ENCODE assay signal across 8 cellular contexts in genomic region chr11:118401880-118402590, GRCh38. TPM values are rescaled to one million over a fixed set of nuclear protein-coding genes. Genes with fewer than 3 reads are reported as not detected.
DNase-seq lines count a peak whose midpoint lies in the region; ATAC-seq, FAIRE-seq and TF ChIP-seq lines count a peak whose summit lies in the region.

No MANE protein-coding gene starts in this region.

- no peak overlapping the region for H3K18ac ChIP-seq in H1 (ENCODE audit: extremely low read depth, low read length)

- H3K27ac ChIP-seq in A673 (ENCODE audit: low read depth, low read length, poor library complexity, severe bottlenecking) (peak overlapping the region; percentile 89), PC-9 (peak overlapping the region; percentile 45), H1 (ENCODE audit: low read depth, low read length) (peak overlapping the region; percentile 88)

- peak overlapping the region; percentile 78 for H3K4me3 ChIP-seq in A673 (ENCODE audit: low read depth, low read length, poor library complexity, severe bottlenecking)
- peak overlapping the region; percentile 83 for H3K4me3 ChIP-seq in PC-9
- peak overlapping the region; percentile 81 to 95 (median 92) for H3K4me3 ChIP-seq in H1 (ENCODE audit: extremely low read depth in 1 of 4, insufficient read depth in 2 of 4, low read depth in 3 of 4, low read length in 4 of 4)
- H3K4me3 ChIP-seq in mucosa of stomach (ENCODE audit: low read length): peak overlapping the region; percentile 91

- no peak for FAIRE-seq in H1 (lab: Jason Lieb, UNC)

- intact Hi-C loops in A673 (cut with micrococcal nuclease; ENCODE audit: unreplicated experiment) (loop anchor here (1.0 to 5.0 kb wide), 2 partner anchors 34 to 85 kb away; partner anchors contain the start of gene KMT2A), PC-9 (cut with micrococcal nuclease; ENCODE audit: unreplicated experiment) (loop anchor here (1.0 to 5.0 kb wide), 3 partner anchors 13 to 85 kb away; partner anchors contain the start of gene KMT2A)

- H4K5ac ChIP-seq in H1 (ENCODE audit: insufficient read length, low read depth, low read length): no peak overlapping the region

- CTCF ChIA-PET in A673 (lab: Charles Lee): interaction anchor here (0.7 kb wide), 1 partner anchor 123 kb away, joined by 4 read pairs; no protein-coding TSS in a partner anchor
- CTCF ChIA-PET in PC-9 (lab: Charles Lee): no interaction called here
- CTCF ChIA-PET in H1 (lab: Charles Lee; ENCODE audit: partially characterized antibody): interaction anchor here (0.8 to 1.8 kb wide), 5 partner anchors 14 to 87 kb away, joined by 3 to 8 read pairs (median 4); no protein-coding TSS in a partner anchor

- no peak overlapping the region for H3K4ac ChIP-seq in H1 (replicated peaks; ENCODE audit: insufficient read length, low read depth, low read length)

- no peaks in the 10 kb centered on the region for H3K9me3 ChIP-seq in A673 (ENCODE audit: low read depth, low read length, poor library complexity, severe bottlenecking)
- no peaks in the 10 kb centered on the region for H3K9me3 ChIP-seq in PC-9 (ENCODE audit: insufficient read depth, low read depth)
- no peaks in the 10 kb centered on the region for H3K9me3 ChIP-seq in H1 (ENCODE audit: insufficient read depth in 2 of 2, low read depth in 1 of 2, low read length in 1 of 2)
- H3K9me3 ChIP-seq in mucosa of stomach (ENCODE audit: control insufficient read depth, low read length): no peaks in the 10 kb centered on the region

- H2AFZ ChIP-seq in PC-9 (peak overlapping the region; percentile 79), H1 (ENCODE audit: low read length) (0 out of 2 replicates have a peak overlapping the region, but pooled peaks have one; percentile 13)

- H4K20me1 ChIP-seq in PC-9 (ENCODE audit: insufficient read depth) (peaks cover 40% of the 10 kb centered on the region), H1 (replicated peaks in 1 of 2; ENCODE audit: control insufficient read depth in 1 of 2, insufficient read depth in 2 of 2, low read length in 2 of 2) (peaks cover 8 to 11% of the 10 kb centered on the region in 2 experiments)

- H3K79me2 ChIP-seq in PC-9 (ENCODE audit: low read depth): peaks cover 55% of the 10 kb centered on the region
- H3K79me2 ChIP-seq in H1 (ENCODE audit: control insufficient read depth in 1 of 2, insufficient read depth in 2 of 2, low read length in 2 of 2): peaks cover 13 to 55% of the 10 kb centered on the region in 2 experiments

- H3K36me3 ChIP-seq in A673 (ENCODE audit: insufficient read depth, low read length, poor library complexity, severe bottlenecking) (peaks cover 21% of the 10 kb centered on the region), PC-9 (ENCODE audit: low read depth) (peaks cover 8% of the 10 kb centered on the region; the same call in 1 of the 2 replicates), H1 (ENCODE audit: control insufficient read depth in 2 of 4, insufficient read depth in 4 of 4, low read length in 3 of 4) (peaks cover 2 to 16% (median 4%) of the 10 kb centered on the region in 4 experiments; a peak in 5 of 8 replicates), mucosa of stomach (ENCODE audit: control insufficient read depth, insufficient read depth, low read length) (no peaks in the 10 kb centered on the region)

- no peak overlapping the region for H2BK5ac ChIP-seq in H1 (ENCODE audit: low read depth, low read length)

- H3K4me2 ChIP-seq in PC-9 (peak overlapping the region; percentile 71), H1 (ENCODE audit: insufficient read depth in 1 of 2, low read depth in 2 of 2, low read length in 2 of 2) (peak overlapping the region; percentile 30 to 89)

- TF ChIP-seq CTCF in A673 (conservative IDR thresholded peaks at IDR 0.05; ENCODE audit: low read depth, low read length): no peak
- TF ChIP-seq CTCF in PC-9 (conservative IDR thresholded peaks at IDR 0.05): no peak
- no peak for TF ChIP-seq CTCF in H1 (IDR thresholded peaks at IDR 0.05; ENCODE audit: control extremely low read depth in 1 of 3, insufficient read depth in 1 of 3, low read depth in 1 of 3, low read length in 3 of 3)

- H3K9me2 ChIP-seq in PC-9 (ENCODE audit: insufficient read depth): no peaks in the 10 kb centered on the region

- TSS peak; percentile 57 for BruUV-seq in A673 (replicated peaks; lab: Mats Ljungman, UMichigan)
- BruUV-seq in PC-9 (replicated peaks; lab: Mats Ljungman, UMichigan): no TSS peak

- no peak for TF ChIP-seq EP300 in H1 (IDR thresholded peaks at IDR 0.05; ENCODE audit: borderline replicate concordance in 1 of 2, low read depth in 2 of 2, low read length in 2 of 2)

- peaks cover 3% of the 10 kb centered on the region for H3K23me2 ChIP-seq in H1 (ENCODE audit: low read depth, low read length)

- no peak overlapping the region for H2BK15ac ChIP-seq in H1 (ENCODE audit: low read length)

- peak; percentile 15 for DNase-seq in A673 (ENCODE audit: low spot score)
- peak in 1 of 2 experiments; percentile 88 for DNase-seq in PC-9
- peak in 1 of 2 experiments; percentile 44 for DNase-seq in H1 (ENCODE audit: low read depth in 1 of 2, low spot score in 2 of 2)
- no peak for DNase-seq in DMS 273 treated with DMSO at 0.1 percent for 48 hours (lab: John Stamatoyannopoulos, UW)
- DNase-seq in middle frontal gyrus (ENCODE audit: extremely low spot score, low spot score): no peak

- H3K14ac ChIP-seq in H1 (ENCODE audit: insufficient read length): no peak overlapping the region

- H4K91ac ChIP-seq in H1 (replicated peaks; ENCODE audit: insufficient read length, low read length): no peak overlapping the region

- no peak for TF ChIP-seq POLR2A in H1 (IDR thresholded peaks at IDR 0.05; ENCODE audit: control extremely low read depth in 1 of 2, low read depth in 2 of 2, low read length in 2 of 2)

- no peak overlapping the region for H2BK12ac ChIP-seq in H1 (ENCODE audit: low read depth, low read length)

- H3K79me1 ChIP-seq in H1 (ENCODE audit: low read depth, low read length): 0 out of 2 replicates have a peak, but pooled peaks cover 2% of the 10 kb centered on the region

- TF ChIP-seq RAD21 in H1 (IDR thresholded peaks at IDR 0.05 in 1 of 2, conservative IDR thresholded peaks at IDR 0.05 in 1 of 2; ENCODE audit: low read depth in 2 of 2, low read length in 2 of 2): no peak

- no peak overlapping the region for H2BK20ac ChIP-seq in H1 (ENCODE audit: low read length)

- ATAC-seq in GM19452 (IDR thresholded peaks at IDR 0.05; ENCODE audit: unreplicated experiment) (peak; percentile 8), HG03097 (IDR thresholded peaks at IDR 0.05; ENCODE audit: low FRiP score, unreplicated experiment) (no peak)

- H3F3A ChIP-seq in PC-9 (ENCODE audit: insufficient read depth, low read depth): peaks cover 25% of the 10 kb centered on the region

- H3K4me1 ChIP-seq in A673 (ENCODE audit: insufficient read depth, low read length, poor library complexity, severe bottlenecking) (peaks cover 16% of the 10 kb centered on the region), PC-9 (replicated peaks; ENCODE audit: insufficient read depth) (peaks cover 21% of the 10 kb centered on the region), H1 (replicated peaks in 1 of 4; ENCODE audit: control insufficient read depth in 3 of 4, insufficient read depth in 4 of 4, low read length in 3 of 4) (peaks cover 0 to 6% (median 0%) of the 10 kb centered on the region in 4 experiments; a peak in 2 of 7 replicates), mucosa of stomach (ENCODE audit: control insufficient read depth, insufficient read depth, low read length) (peaks cover 10% of the 10 kb centered on the region)

- H2AK5ac ChIP-seq in H1 (ENCODE audit: low read depth, low read length): no peak overlapping the region

- no peak overlapping the region for H3K56ac ChIP-seq in H1 (replicated peaks; ENCODE audit: insufficient read length, low read depth, low read length)

- WGBS in H1 (ENCODE audit: extremely low coverage in 1 of 2, insufficient coverage in 1 of 2, insufficient read length in 1 of 2, insufficient replicate concordance in 2 of 2, low coverage in 1 of 2, low lambda C conversion rate in 2 of 2, missing lambda C conversion rate in 1 of 2), 2 experiments: 14% methylated on average over 22 of the region's 22 CpGs; no CpG with 5 or more reads in 1 of the 2 experiments

- H3K9ac ChIP-seq in H1 (replicated peaks in 1 of 4; ENCODE audit: extremely low read depth in 1 of 4, low read depth in 3 of 4, low read length in 3 of 4): peak overlapping the region; percentile 69 to 82 (median 78)
- H3K9ac ChIP-seq in mucosa of stomach (ENCODE audit: low read length): peak overlapping the region; percentile 69

- H3K23ac ChIP-seq in H1 (ENCODE audit: insufficient read length): no peak overlapping the region

- no peak overlapping the region for H2BK120ac ChIP-seq in H1 (replicated peaks; ENCODE audit: low read depth, low read length)

- POLR2A ChIA-PET in A673 (lab: Charles Lee; ENCODE audit: low non-redundant PET): interaction anchor here (0.7 kb wide), 1 partner anchor 20 kb away, joined by 3 read pairs; no protein-coding TSS in a partner anchor
- POLR2A ChIA-PET in PC-9 (lab: Charles Lee; ENCODE audit: unreplicated experiment): interaction anchor here (1.0 kb wide), 1 partner anchor 23 kb away, joined by 8 read pairs; no protein-coding TSS in a partner anchor
- POLR2A ChIA-PET in H1 (lab: Charles Lee; ENCODE audit: partially characterized antibody): interaction anchor here (0.9 to 2.2 kb wide), 7 partner anchors 9 to 46 kb away, joined by 3 to 13 read pairs (median 3); partner anchors contain the start of gene KMT2A

- peak overlapping the region; percentile 92; the same call in 1 of the 2 replicates for H4K8ac ChIP-seq in H1 (ENCODE audit: extremely low read depth, insufficient read depth, low read length)

- H3K27me3 ChIP-seq in A673 (replicated peaks; ENCODE audit: insufficient read depth, low read depth, low read length, poor library complexity): no peaks in the 10 kb centered on the region
- H3K27me3 ChIP-seq in PC-9 (ENCODE audit: insufficient read depth, low read depth): no peaks in the 10 kb centered on the region
- H3K27me3 ChIP-seq in H1 (replicated peaks in 1 of 4; ENCODE audit: control insufficient read depth in 3 of 4, extremely low read depth in 1 of 4, insufficient read depth in 3 of 4, low read length in 3 of 4): no peaks in the 10 kb centered on the region
- no peaks in the 10 kb centered on the region for H3K27me3 ChIP-seq in mucosa of stomach (ENCODE audit: control insufficient read depth, insufficient read depth, low read length)

RNA-seq across cellular contexts. Expression of gene ATP5MG, which starts 0.6 kb away (rescaled TPM):
- total RNA-seq in A673 (2021) (303 and 334 TPM in 2 replicates), PC-9 (2021) (240 and 248 TPM in 2 replicates)
- 237 and 251 TPM in 2 replicates for total RNA-seq in H1 (2021; fragmentation: NEBNext Ultra II Directional; extraction: Animal tissue kit (Norgen Biotek cat#: 25700))
- polyA plus RNA-seq in H1 (2011; rRNA removed): 322 and 464 TPM in 2 replicates
- polyA plus RNA-seq in H1 (2011; cell fraction: cytosol; rRNA removed): 411 TPM
- 120 TPM for polyA plus RNA-seq in H1 (2011; cell fraction: nucleus; rRNA removed)
- 307 to 411 TPM (median 350 TPM) in 4 replicates for polyA plus RNA-seq in H1 (2012, experiment 1 of 2)
- 16,127 TPM for polyA plus RNA-seq in H1 (2012, experiment 2 of 2)
- 782 TPM for polyA plus RNA-seq in H1 (2013, experiment 1 of 2)
- 843 TPM for polyA plus RNA-seq in H1 (2013, experiment 2 of 2)
- 46.8 and 52.8 TPM in 2 replicates for polyA minus RNA-seq in H1 (2011; rRNA and poly(A)+ RNA removed)
- polyA minus RNA-seq in H1 (2011; cell fraction: cytosol; rRNA and poly(A)+ RNA removed): 77.8 TPM
- polyA minus RNA-seq in H1 (2011; cell fraction: nucleus; rRNA and poly(A)+ RNA removed): 27.1 TPM

RNA-seq across cellular contexts. Expression of gene KMT2A, which starts 34.3 kb away (rescaled TPM):
- total RNA-seq in A673 (2021) (116 and 121 TPM in 2 replicates), PC-9 (2021) (78.7 and 80.3 TPM in 2 replicates)
- 59.1 and 62.1 TPM in 2 replicates for total RNA-seq in H1 (2021; fragmentation: NEBNext Ultra II Directional; extraction: Animal tissue kit (Norgen Biotek cat#: 25700))
- polyA plus RNA-seq in H1 (2011; rRNA removed): 32.0 and 35.9 TPM in 2 replicates
- 24.8 TPM for polyA plus RNA-seq in H1 (2011; cell fraction: cytosol; rRNA removed)
- 151 TPM for polyA plus RNA-seq in H1 (2011; cell fraction: nucleus; rRNA removed)
- 26.5 to 36.1 TPM (median 32.9 TPM) in 4 replicates for polyA plus RNA-seq in H1 (2012, experiment 1 of 2)
- polyA plus RNA-seq in H1 (2012, experiment 2 of 2): 2.5 TPM
- 21.0 TPM for polyA plus RNA-seq in H1 (2013, experiment 1 of 2)
- polyA plus RNA-seq in H1 (2013, experiment 2 of 2): 19.2 TPM
- polyA minus RNA-seq in H1 (2011; rRNA and poly(A)+ RNA removed): 147 and 173 TPM in 2 replicates
- polyA minus RNA-seq in H1 (2011; cell fraction: cytosol; rRNA and poly(A)+ RNA removed): 73.5 TPM
- polyA minus RNA-seq in H1 (2011; cell fraction: nucleus; rRNA and poly(A)+ RNA removed): 190 TPM

RNA-seq across cellular contexts. Expression of gene UBE4A, which starts 42.6 kb away (rescaled TPM):
- total RNA-seq in A673 (2021) (52.0 and 54.2 TPM in 2 replicates), PC-9 (2021) (24.9 and 30.9 TPM in 2 replicates)
- total RNA-seq in H1 (2021; fragmentation: NEBNext Ultra II Directional; extraction: Animal tissue kit (Norgen Biotek cat#: 25700)): 33.5 and 34.5 TPM in 2 replicates
- polyA plus RNA-seq in H1 (2011; rRNA removed): 7.9 and 11.3 TPM in 2 replicates
- polyA plus RNA-seq in H1 (2011; cell fraction: cytosol; rRNA removed): 10.3 TPM
- polyA plus RNA-seq in H1 (2011; cell fraction: nucleus; rRNA removed): 10.7 TPM
- 11.3 to 19.5 TPM (median 14.7 TPM) in 4 replicates for polyA plus RNA-seq in H1 (2012, experiment 1 of 2)
- polyA plus RNA-seq in H1 (2012, experiment 2 of 2): 0.96 TPM
- 35.1 TPM for polyA plus RNA-seq in H1 (2013, experiment 1 of 2)
- 38.6 TPM for polyA plus RNA-seq in H1 (2013, experiment 2 of 2)
- polyA minus RNA-seq in H1 (2011; rRNA and poly(A)+ RNA removed): 27.5 and 40.2 TPM in 2 replicates
- polyA minus RNA-seq in H1 (2011; cell fraction: cytosol; rRNA and poly(A)+ RNA removed): 21.4 TPM
- 16.7 TPM for polyA minus RNA-seq in H1 (2011; cell fraction: nucleus; rRNA and poly(A)+ RNA removed)

RNA-seq across cellular contexts. Expression of gene CD3G, which starts 57.9 kb away (rescaled TPM):
- total RNA-seq in A673 (2021) (not detected in 2 replicates), PC-9 (2021) (not detected in 2 replicates)
- not detected in 2 replicates for total RNA-seq in H1 (2021; fragmentation: NEBNext Ultra II Directional; extraction: Animal tissue kit (Norgen Biotek cat#: 25700))
- polyA plus RNA-seq in H1 (2011; rRNA removed): 0.02 TPM in 1 of 2 replicates, not detected in the other
- not detected for polyA plus RNA-seq in H1 (2011; cell fraction: cytosol; rRNA removed)
- polyA plus RNA-seq in H1 (2011; cell fraction: nucleus; rRNA removed): not detected
- polyA plus RNA-seq in H1 (2012, experiment 1 of 2): not detected in 4 replicates
- polyA plus RNA-seq in H1 (2012, experiment 2 of 2): not detected
- polyA plus RNA-seq in H1 (2013, experiment 1 of 2): not detected
- 0.02 TPM for polyA plus RNA-seq in H1 (2013, experiment 2 of 2)
- polyA minus RNA-seq in H1 (2011; rRNA and poly(A)+ RNA removed): not detected in 2 replicates
- not detected for polyA minus RNA-seq in H1 (2011; cell fraction: cytosol; rRNA and poly(A)+ RNA removed)
- polyA minus RNA-seq in H1 (2011; cell fraction: nucleus; rRNA and poly(A)+ RNA removed): not detected

RNA-seq across cellular contexts. Expression of gene CD3D, which starts 59.5 kb away (rescaled TPM):
- total RNA-seq in A673 (2021): not detected in 2 replicates
- total RNA-seq in PC-9 (2021): not detected in 2 replicates
- not detected in 2 replicates for total RNA-seq in H1 (2021; fragmentation: NEBNext Ultra II Directional; extraction: Animal tissue kit (Norgen Biotek cat#: 25700))
- polyA plus RNA-seq in H1 (2011; rRNA removed): not detected in 2 replicates
- polyA plus RNA-seq in H1 (2011; cell fraction: cytosol; rRNA removed): not detected
- not detected for polyA plus RNA-seq in H1 (2011; cell fraction: nucleus; rRNA removed)
- not detected in 4 replicates for polyA plus RNA-seq in H1 (2012, experiment 1 of 2)
- polyA plus RNA-seq in H1 (2012, experiment 2 of 2): not detected
- not detected for polyA plus RNA-seq in H1 (2013, experiment 1 of 2)
- polyA plus RNA-seq in H1 (2013, experiment 2 of 2): 0.13 TPM
- not detected in 2 replicates for polyA minus RNA-seq in H1 (2011; rRNA and poly(A)+ RNA removed)
- polyA minus RNA-seq in H1 (2011; cell fraction: cytosol; rRNA and poly(A)+ RNA removed): not detected
- not detected for polyA minus RNA-seq in H1 (2011; cell fraction: nucleus; rRNA and poly(A)+ RNA removed)
